Comparison of ENCODE assay signal across 9 cellular contexts in genomic region chr4:5956285-5957021, GRCh38.
A peak's percentile ranks its signal among the peaks of the same experiment; 100 is the strongest.
DNase-seq lines count a peak whose midpoint lies in the region; ATAC-seq and TF ChIP-seq lines count a peak whose summit lies in the region.
"Had no signal": no experiment of that assay in that cellular context is flagged by ENCODE, and none has a peak within 500 bp of the region (broad histone marks: within the 10 kb centered on the region; RNA-seq: fewer than 3 reads in every experiment).

No MANE protein-coding gene starts in this region.

- DNase-seq in NCI-H2029 treated with DMSO at 0.1 percent for 48 hours (lab: John Stamatoyannopoulos, UW) (peak; percentile 71), astrocyte of the hippocampus (ENCODE audit: low read depth, low spot score) (peak; percentile 46), type B pancreatic cell (ENCODE audit: extremely low spot score, unreplicated experiment) (no peak)
- DNase-seq in activated naive CD8-positive, alpha-beta T cell treated with anti-CD3 and anti-CD28 coated beads for 36 hours, result no peak
- no peak for DNase-seq in activated CD4-positive, CD25-positive, alpha-beta regulatory T cell treated with anti-CD3 and anti-CD28 coated beads, Interleukin-2, amount 50 U/mL, for 72 hours
- DNase-seq: stimulated activated CD4-positive, alpha-beta T cell treated with anti-CD3 and anti-CD28 coated beads, Interleukin-4, amount 100 ng/mL, for 1 hour had no signal

- no peaks in the 10 kb centered on the region for H3K9me3 Mint-ChIP-seq in activated naive CD8-positive, alpha-beta T cell treated with anti-CD3 and anti-CD28 coated beads for 36 hours
- no peaks in the 10 kb centered on the region for H3K9me3 Mint-ChIP-seq in type B pancreatic cell

- no peak overlapping the region for H3K4me3 ChIP-seq in parathyroid adenoma (ENCODE audit: low read depth, low read length)

- no peaks in the 10 kb centered on the region for H3K36me3 ChIP-seq in parathyroid adenoma (ENCODE audit: control insufficient read depth, insufficient read depth, low read length)

- no peaks in the 10 kb centered on the region for H3K4me1 ChIP-seq in parathyroid adenoma

- H3K4me2 ChIP-seq in parathyroid adenoma (ENCODE audit: low read length), result peak overlapping the region; percentile 26

- H3K27me3 Mint-ChIP-seq in activated naive CD8-positive, alpha-beta T cell treated with anti-CD3 and anti-CD28 coated beads for 36 hours, result peaks cover 5% of the 10 kb centered on the region
- H3K27me3 Mint-ChIP-seq in type B pancreatic cell, result peaks cover 36% of the 10 kb centered on the region

- H3K4me3 Mint-ChIP-seq in activated naive CD8-positive, alpha-beta T cell treated with anti-CD3 and anti-CD28 coated beads for 36 hours, result no peak overlapping the region
- H3K4me3 Mint-ChIP-seq in type B pancreatic cell, result no peak overlapping the region

- H3K4me1 Mint-ChIP-seq in activated naive CD8-positive, alpha-beta T cell treated with anti-CD3 and anti-CD28 coated beads for 36 hours, result no peaks in the 10 kb centered on the region
- H3K4me1 Mint-ChIP-seq in type B pancreatic cell (ENCODE audit: unreplicated experiment), result no peaks in the 10 kb centered on the region

- no peak overlapping the region for H2AFZ ChIP-seq in parathyroid adenoma

- H3K9ac ChIP-seq in parathyroid adenoma, result no peak overlapping the region

- no peak overlapping the region for H3K27ac Mint-ChIP-seq in activated naive CD8-positive, alpha-beta T cell treated with anti-CD3 and anti-CD28 coated beads for 36 hours
- no peak overlapping the region for H3K27ac Mint-ChIP-seq in type B pancreatic cell

- H3K27ac ChIP-seq in parathyroid adenoma, result no peak overlapping the region

- H3K9me3 ChIP-seq in parathyroid adenoma (ENCODE audit: control insufficient read depth, low read length), result no peaks in the 10 kb centered on the region

- peak; percentile 43 for ATAC-seq in GM19023 (IDR thresholded peaks at IDR 0.05; ENCODE audit: unreplicated experiment)
- ATAC-seq in HG02981 (IDR thresholded peaks at IDR 0.05; ENCODE audit: unreplicated experiment), result no peak

- TF ChIP-seq CTCF in parathyroid adenoma (IDR thresholded peaks at IDR 0.05), result no peak
- TF ChIP-seq CTCF in type B pancreatic cell (conservative IDR thresholded peaks at IDR 0.05), result no peak

- H3K79me2 ChIP-seq in parathyroid adenoma, result no peaks in the 10 kb centered on the region

- H3K36me3 Mint-ChIP-seq in activated naive CD8-positive, alpha-beta T cell treated with anti-CD3 and anti-CD28 coated beads for 36 hours, result no peaks in the 10 kb centered on the region
- H3K36me3 Mint-ChIP-seq in type B pancreatic cell, result no peaks in the 10 kb centered on the region

- no peaks in the 10 kb centered on the region for H3K27me3 ChIP-seq in parathyroid adenoma (ENCODE audit: control insufficient read depth, insufficient read depth, low read length)

Comparison
In these comparisons a context has a peak if more than half of its experiments do, and no peak if none do; other contexts are left out.
1. DNase-seq: peak in NCI-H2029 treated with DMSO at 0.1 percent for 48 hours (single experiment) and astrocyte of the hippocampus (single experiment); none in activated naive CD8-positive, alpha-beta T cell treated with anti-CD3 and anti-CD28 coated beads for 36 hours (single experiment), type B pancreatic cell (single experiment) and activated CD4-positive, CD25-positive, alpha-beta regulatory T cell treated with anti-CD3 and anti-CD28 coated beads, Interleukin-2, amount 50 U/mL, for 72 hours (single experiment).